23 cellular contexts compared by ENCODE assay signal in the genomic region with DNA sequence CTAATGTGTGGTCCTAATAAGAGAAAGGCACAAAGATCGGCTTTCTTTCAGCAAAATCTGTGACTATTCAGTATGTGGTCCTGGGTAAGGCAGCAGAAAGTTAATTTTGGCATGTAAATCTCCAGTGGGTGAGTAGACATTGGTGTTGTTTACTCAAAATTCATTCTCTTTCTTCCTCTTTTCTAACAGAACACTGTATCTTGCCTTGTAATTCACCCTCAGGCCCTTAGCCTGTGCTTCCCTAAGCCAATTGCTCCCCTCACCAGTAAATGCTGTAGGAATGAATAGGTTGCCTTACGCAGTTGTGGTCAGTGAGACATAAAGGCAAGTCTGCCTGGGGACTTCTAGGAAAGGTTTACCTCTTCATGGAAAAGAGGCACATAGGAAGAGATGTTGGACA.
"Had no signal": no experiment of that assay in that cellular context is flagged by ENCODE, and none has a peak within 500 bp of the region (broad histone marks: within the 10 kb centered on the region; RNA-seq: fewer than 3 reads in every experiment).

No MANE protein-coding gene starts in this region.

- FAIRE-seq: endometrium, keratinocyte had no signal

- H3K4me3 Mint-ChIP-seq: activated B cell treated with CpG ODN at 0.5 μM for 24 hours; activated CD4-positive, alpha-beta memory T cell treated with anti-CD3 and anti-CD28 coated beads for 36 hours; activated T-helper 17 cell treated with anti-CD3 and anti-CD28 coated beads, Interleukin-2, amount 50 U/mL, for 72 hours had no signal

- H3K27ac Mint-ChIP-seq: activated B cell treated with CpG ODN at 0.5 μM for 24 hours; activated CD4-positive, alpha-beta memory T cell treated with anti-CD3 and anti-CD28 coated beads for 36 hours; activated T-helper 17 cell treated with anti-CD3 and anti-CD28 coated beads, Interleukin-2, amount 50 U/mL, for 72 hours had no signal

- H3K4me3 ChIP-seq: lung had no signal

- ATAC-seq: activated T-helper 17 cell treated with anti-CD3 and anti-CD28 coated beads, Interleukin-2, amount 50 U/mL, for 72 hours; stimulated activated naive CD8-positive, alpha-beta T cell treated with anti-CD3 and anti-CD28 coated beads, Interleukin-15, Interleukin-2, amounts not matched to agents 100 U/mL and 50 U/mL, for 24 hours had no signal

- H3K27me3 Mint-ChIP-seq: activated CD4-positive, alpha-beta memory T cell treated with anti-CD3 and anti-CD28 coated beads for 36 hours; activated T-helper 17 cell treated with anti-CD3 and anti-CD28 coated beads, Interleukin-2, amount 50 U/mL, for 72 hours had no signal

- DNase-seq: activated B cell treated with CpG ODN at 0.5 μM for 24 hours; activated CD4-positive, alpha-beta memory T cell treated with anti-CD3 and anti-CD28 coated beads for 36 hours; activated CD4-positive, alpha-beta T cell treated with anti-CD3 and anti-CD28 coated beads for 4 hours; activated naive CD4-positive, alpha-beta T cell treated with Interleukin-2 at 50 U/mL for 16 hours; activated T-cell treated with anti-CD3 and anti-CD28 coated beads for 4 hours; aorta; cerebellar nuclear complex; cortex of kidney; erythroblast; foreskin melanocyte; glutamatergic neuron; hippocampal formation; posterior cingulate gyrus; stimulated activated CD8-positive, alpha-beta memory T cell treated with anti-CD3 and anti-CD28 coated beads, Interleukin-4, amount 100 ng/mL, for 48 hours; stimulated activated naive CD8-positive, alpha-beta T cell treated with anti-CD3 and anti-CD28 coated beads, Interleukin-15, Interleukin-2, amounts not matched to agents 100 U/mL and 50 U/mL, for 24 hours; substantia nigra; T-helper 1 cell; T-helper 9 cell; trophoblast cell had no signal
